Comparison of ENCODE assay signal across 12 cellular contexts in the genomic region with DNA sequence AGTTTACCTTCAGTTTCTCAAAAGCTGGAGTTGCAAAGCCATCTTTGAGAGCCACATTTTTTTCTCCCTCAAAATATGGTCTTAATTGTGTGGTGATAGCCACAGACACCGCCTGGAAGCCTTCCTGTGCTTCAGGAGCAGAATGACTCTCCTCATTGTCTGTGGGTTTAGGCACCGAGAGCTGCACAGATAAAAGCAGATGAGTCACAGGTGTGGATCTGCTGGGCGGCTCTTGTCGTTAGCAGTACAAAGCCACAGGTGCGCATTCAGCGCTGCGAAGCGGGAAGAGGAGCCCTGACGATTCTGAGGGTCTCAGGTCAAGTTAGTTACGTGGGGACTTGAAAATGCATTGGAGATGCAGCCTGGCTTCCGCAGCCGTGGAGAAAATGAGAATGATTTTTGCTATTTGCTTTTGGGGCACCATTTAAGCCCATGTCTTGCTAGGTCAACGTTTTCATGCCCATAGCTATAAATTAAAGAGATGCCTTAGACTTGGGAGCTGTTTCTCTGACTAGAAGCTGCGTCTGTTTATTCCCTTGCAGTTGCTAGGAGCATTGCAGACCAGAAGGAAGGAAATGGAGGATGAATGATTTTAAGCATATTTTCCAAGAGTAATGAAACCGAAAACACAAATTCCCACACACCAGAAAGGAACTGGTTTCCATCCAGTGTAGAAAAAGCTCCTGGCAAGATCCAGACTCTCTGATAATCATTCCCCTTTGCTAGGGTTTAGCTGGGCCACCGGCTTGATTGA. TPM values are rescaled to one million over a fixed set of nuclear protein-coding genes. Genes with fewer than 3 reads are reported as not detected.
A peak's percentile ranks its signal among the peaks of the same experiment; 100 is the strongest.
DNase-seq lines count a peak whose midpoint lies in the region; ATAC-seq and TF ChIP-seq lines count a peak whose summit lies in the region.
"Had no signal": no experiment of that assay in that cellular context is flagged by ENCODE, and none has a peak within 500 bp of the region (broad histone marks: within the 10 kb centered on the region; RNA-seq: fewer than 3 reads in every experiment).

No MANE protein-coding gene starts in this region.

- H2BK120ac ChIP-seq in mesendoderm (ENCODE audit: low read depth, low read length) = no peak overlapping the region

- no peak overlapping the region for H3K18ac ChIP-seq in mesendoderm (ENCODE audit: low read length)

- H3K4me3 ChIP-seq in mesendoderm (ENCODE audit: low read length) = no peak overlapping the region
- no peak overlapping the region for H3K4me3 ChIP-seq in lower lobe of right lung
- H3K4me3 ChIP-seq: SJSA1 had no signal

- DNase-seq in DMS53 (lab: John Stamatoyannopoulos, UW) (peak; percentile 3), DMS53 treated with DMSO at 0.1 percent for 48 hours (lab: John Stamatoyannopoulos, UW; ENCODE audit: unreplicated experiment) (no peak), mesendoderm (peak; percentile 72), OCI-M1 (lab: John Stamatoyannopoulos, UW) (no peak), lower lobe of right lung (no peak)
- DNase-seq in activated naive CD4-positive, alpha-beta T cell treated with anti-CD3 and anti-CD28 coated beads, Interleukin-2, amount 50 U/mL, for 16 hours = peak; percentile 43
- DNase-seq in stimulated activated naive CD8-positive, alpha-beta T cell treated with anti-CD3 and anti-CD28 coated beads, Interleukin-15, amount 100 ng/mL, for 72 hours = peak; percentile 32 to 65
- DNase-seq: 8988T; activated effector memory CD4-positive, alpha-beta T cell treated with anti-CD3 and anti-CD28 coated beads, Interleukin-2, amount 50 U/mL, for 16 hours; effector memory CD8-positive, alpha-beta T cell had no signal

- no peak overlapping the region for H2BK15ac ChIP-seq in mesendoderm (replicated peaks; ENCODE audit: low read depth)

- H3K27ac ChIP-seq in mesendoderm (ENCODE audit: low read depth, low read length) = no peak overlapping the region
- H3K27ac ChIP-seq in lower lobe of right lung = no peak overlapping the region
- H3K27ac ChIP-seq: SJSA1 had no signal

- no peak overlapping the region for H3K4ac ChIP-seq in mesendoderm (ENCODE audit: low read depth, low read length)

- no peak overlapping the region for H3K4me2 ChIP-seq in mesendoderm (ENCODE audit: low read length)

- no CpG with 5 or more reads among the region's 16 CpGs for WGBS in mesendoderm (ENCODE audit: extremely low coverage, insufficient coverage, low lambda C conversion rate)

- peaks cover 12% of the 10 kb centered on the region for H3K4me1 Mint-ChIP-seq in stimulated activated naive CD8-positive, alpha-beta T cell treated with anti-CD3 and anti-CD28 coated beads, Interleukin-15, amount 100 ng/mL, for 72 hours

- H3K79me1 ChIP-seq in mesendoderm (ENCODE audit: low read length) = no peaks in the 10 kb centered on the region

- no peak overlapping the region for H4K5ac ChIP-seq in mesendoderm (ENCODE audit: low read length)

- no peaks in the 10 kb centered on the region for H3K79me2 ChIP-seq in mesendoderm (ENCODE audit: control insufficient read depth, insufficient read depth, low read length)

- no peaks in the 10 kb centered on the region for H3K36me3 ChIP-seq in mesendoderm (ENCODE audit: control insufficient read depth, insufficient read depth, low read length)
- no peaks in the 10 kb centered on the region for H3K36me3 ChIP-seq in lower lobe of right lung
- H3K36me3 ChIP-seq: SJSA1 had no signal

- H3K9me3 ChIP-seq in lower lobe of right lung = peaks cover 7% of the 10 kb centered on the region
- H3K9me3 ChIP-seq: SJSA1 had no signal

- no peak overlapping the region for H3K27ac Mint-ChIP-seq in stimulated activated naive CD8-positive, alpha-beta T cell treated with anti-CD3 and anti-CD28 coated beads, Interleukin-15, amount 100 ng/mL, for 72 hours
- H3K27ac Mint-ChIP-seq: effector memory CD8-positive, alpha-beta T cell had no signal

- H3K56ac ChIP-seq in mesendoderm (ENCODE audit: low read length) = no peak overlapping the region

- H3K27me3 Mint-ChIP-seq in stimulated activated naive CD8-positive, alpha-beta T cell treated with anti-CD3 and anti-CD28 coated beads, Interleukin-15, amount 100 ng/mL, for 72 hours = peaks cover 51% of the 10 kb centered on the region

- H2AK5ac ChIP-seq in mesendoderm (ENCODE audit: low read length) = no peak overlapping the region

- intact Hi-C loops in lower lobe of right lung (cut with DNase I) = no loop called here

- H3K27me3 ChIP-seq in mesendoderm (ENCODE audit: insufficient read depth, low read length, poor library complexity) (no peaks in the 10 kb centered on the region), lower lobe of right lung (ENCODE audit: low read depth) (no peaks in the 10 kb centered on the region)
- H3K27me3 ChIP-seq: SJSA1 had no signal

- H3K4me3 Mint-ChIP-seq in stimulated activated naive CD8-positive, alpha-beta T cell treated with anti-CD3 and anti-CD28 coated beads, Interleukin-15, amount 100 ng/mL, for 72 hours = peak overlapping the region in 1 of 2 donors; percentile 29
- H3K4me3 Mint-ChIP-seq: effector memory CD8-positive, alpha-beta T cell had no signal

- H3K23ac ChIP-seq in mesendoderm (ENCODE audit: low read length) = no peak overlapping the region

- H4K8ac ChIP-seq in mesendoderm (ENCODE audit: low read depth, low read length) = no peak overlapping the region

- no peaks in the 10 kb centered on the region for H3K4me1 ChIP-seq in mesendoderm (ENCODE audit: control insufficient read depth, low read depth, low read length)
- H3K4me1 ChIP-seq in lower lobe of right lung = no peaks in the 10 kb centered on the region
- H3K4me1 ChIP-seq: SJSA1 had no signal

- no peak overlapping the region for H3K9ac ChIP-seq in mesendoderm (ENCODE audit: low read length)

- no peak for TF ChIP-seq CTCF in lower lobe of right lung (IDR thresholded peaks at IDR 0.05)

- ATAC-seq in stimulated activated naive CD8-positive, alpha-beta T cell treated with anti-CD3 and anti-CD28 coated beads, Interleukin-15, amount 100 ng/mL, for 72 hours = peak; percentile 100
- ATAC-seq in GM21528 (IDR thresholded peaks at IDR 0.05; ENCODE audit: low FRiP score, unreplicated experiment) = no peak
- ATAC-seq in lower lobe of right lung = no peak
- ATAC-seq: effector memory CD8-positive, alpha-beta T cell had no signal

- peaks cover 0 to under 1% of the 10 kb centered on the region in 2 donors for H3K9me3 Mint-ChIP-seq in stimulated activated naive CD8-positive, alpha-beta T cell treated with anti-CD3 and anti-CD28 coated beads, Interleukin-15, amount 100 ng/mL, for 72 hours
- H3K9me3 Mint-ChIP-seq: effector memory CD8-positive, alpha-beta T cell had no signal

- no peak overlapping the region for H2BK5ac ChIP-seq in mesendoderm (ENCODE audit: low read length)

RNA-seq across cellular contexts. Expression of gene KLHL29, which starts 51.5 kb away (rescaled TPM):
- 1.7 TPM for polyA plus RNA-seq in mesendoderm (2013, experiment 1 of 2)
- polyA plus RNA-seq in mesendoderm (2013, experiment 2 of 2) = 1.6 TPM
- total RNA-seq in lower lobe of right lung = 12.9 TPM

Comparison
In these comparisons a context has a peak if more than half of its experiments do, and no peak if none do; other contexts are left out.
1. DNase-seq: peak in DMS53 (single experiment), activated naive CD4-positive, alpha-beta T cell treated with anti-CD3 and anti-CD28 coated beads, Interleukin-2, amount 50 U/mL, for 16 hours (single experiment), mesendoderm (single experiment) and stimulated activated naive CD8-positive, alpha-beta T cell treated with anti-CD3 and anti-CD28 coated beads, Interleukin-15, amount 100 ng/mL, for 72 hours (2 of 2); none in DMS53 treated with DMSO at 0.1 percent for 48 hours (single experiment), OCI-M1 (single experiment) and lower lobe of right lung (single experiment).